1 cellular context compared by ENCODE assay signal in genomic region chr4:76233534-76233933, GRCh38.
TF ChIP-seq lines count a peak whose summit lies in the region.

No MANE protein-coding gene starts in this region.

TF ChIP-seq in K562, 482 proteins besides CTCF, POLR2A, EP300 and RAD21 (continued from another document):
- TF ChIP-seq CHD4 (IDR thresholded peaks at IDR 0.05; ENCODE audit: insufficient read depth, insufficient replicate concordance, low read depth, low read length, poor library complexity, severe bottlenecking) (no peak), ATF1 (CRISPR knock-in tag; IDR thresholded peaks at IDR 0.05) (no peak), ATF1 (tag; IDR thresholded peaks at IDR 0.05) (no peak), NR1H2 (CRISPR knock-in tag; IDR thresholded peaks at IDR 0.05) (no peak), ELF2 (CRISPR knock-in tag; IDR thresholded peaks at IDR 0.05) (no peak), TCF3 (CRISPR knock-in tag; IDR thresholded peaks at IDR 0.05) (peak; percentile 71), POLR2G (IDR thresholded peaks at IDR 0.05; ENCODE audit: low read depth, low read length) (no peak), GTF2A2 (tag; IDR thresholded peaks at IDR 0.05) (no peak), TAL1 (IDR thresholded peaks at IDR 0.05) (peak; percentile 75; the same call in 1 of the 2 replicates), PCBP1 (IDR thresholded peaks at IDR 0.05; ENCODE audit: low read depth, low read length, poor library complexity, severe bottlenecking) (no peak), RBM25 (IDR thresholded peaks at IDR 0.05; ENCODE audit: low read depth, low read length, severe bottlenecking) (no peak), ATF2 (CRISPR knock-in tag; IDR thresholded peaks at IDR 0.05) (no peak), ZNF766 (CRISPR knock-in tag; conservative IDR thresholded peaks at IDR 0.05) (0 out of 2 replicates have a peak, but pooled peaks have one; percentile 39), HDAC1 (IDR thresholded peaks at IDR 0.05) (no peak), ZNF212 (CRISPR knock-in tag; IDR thresholded peaks at IDR 0.05) (no peak), ZNF518B (CRISPR knock-in tag; IDR thresholded peaks at IDR 0.05) (no peak), L3MBTL2 (IDR thresholded peaks at IDR 0.05) (no peak), PRPF4 (IDR thresholded peaks at IDR 0.05; ENCODE audit: insufficient read depth, low read depth, low read length, poor library complexity, severe bottlenecking) (no peak), SPI1 (IDR thresholded peaks at IDR 0.05; ENCODE audit: borderline replicate concordance, low read depth, low read length) (no peak), SP1 (CRISPR knock-in tag; IDR thresholded peaks at IDR 0.05) (no peak), XRCC3 (IDR thresholded peaks at IDR 0.05) (no peak), FOXM1 (IDR thresholded peaks at IDR 0.05; ENCODE audit: low read depth) (0 out of 2 replicates have a peak, but pooled peaks have one; percentile 34), FOXM1 (CRISPR knock-in tag; IDR thresholded peaks at IDR 0.05; ENCODE audit: low read depth) (no peak), KDM1A (IDR thresholded peaks at IDR 0.05) (peak; percentile 41 to 44; a peak in 2 of 4 replicates), CREB1 (IDR thresholded peaks at IDR 0.05) (no peak), CREB1 (CRISPR knock-in tag; IDR thresholded peaks at IDR 0.05) (no peak), CREB3L1 (IDR thresholded peaks at IDR 0.05; ENCODE audit: borderline replicate concordance, low read depth) (0 out of 2 replicates have a peak, but pooled peaks have one; percentile 3), DPF2 (IDR thresholded peaks at IDR 0.05) (peak; percentile 49; the same call in 1 of the 2 replicates), POLR2H (tag; IDR thresholded peaks at IDR 0.05; ENCODE audit: low read depth) (no peak), ARID1B (IDR thresholded peaks at IDR 0.05) (peak; percentile 73), CCNT2 (IDR thresholded peaks at IDR 0.05; ENCODE audit: borderline replicate concordance, extremely low read depth, insufficient read length, low read depth, low read length) (no peak), ZNF444 (CRISPR knock-in tag; IDR thresholded peaks at IDR 0.05) (no peak), TEAD4 (IDR thresholded peaks at IDR 0.05; ENCODE audit: low read length) (peak; percentile 64; the same call in 1 of the 2 replicates), TEAD4 (CRISPR knock-in tag; IDR thresholded peaks at IDR 0.05; ENCODE audit: borderline replicate concordance) (no peak), OTX1 (CRISPR knock-in tag; IDR thresholded peaks at IDR 0.05) (no peak), SRSF3 (IDR thresholded peaks at IDR 0.05; ENCODE audit: insufficient read depth, low read length) (no peak), AFF1 (IDR thresholded peaks at IDR 0.05; ENCODE audit: low read depth in 1 of 2, partially characterized antibody in 2 of 2) (peak in 1 of 2 experiments; percentile 23), NFIC (IDR thresholded peaks at IDR 0.05) (peak; percentile 48), NFYB (IDR thresholded peaks at IDR 0.05; ENCODE audit: extremely low read depth, insufficient read length) (no peak), NCOR1 (IDR thresholded peaks at IDR 0.05) (peak; percentile 80), MYNN (IDR thresholded peaks at IDR 0.05) (no peak), MYNN (CRISPR knock-in tag; IDR thresholded peaks at IDR 0.05) (no peak)
- TF ChIP-seq, protein P1, sequence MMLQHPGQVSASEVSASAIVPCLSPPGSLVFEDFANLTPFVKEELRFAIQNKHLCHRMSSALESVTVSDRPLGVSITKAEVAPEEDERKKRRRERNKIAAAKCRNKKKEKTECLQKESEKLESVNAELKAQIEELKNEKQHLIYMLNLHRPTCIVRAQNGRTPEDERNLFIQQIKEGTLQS (IDR thresholded peaks at IDR 0.05), result no peak
- TF ChIP-seq, protein P1 (CRISPR knock-in tag; conservative IDR thresholded peaks at IDR 0.05), result no peak
- TF ChIP-seq, protein P2, sequence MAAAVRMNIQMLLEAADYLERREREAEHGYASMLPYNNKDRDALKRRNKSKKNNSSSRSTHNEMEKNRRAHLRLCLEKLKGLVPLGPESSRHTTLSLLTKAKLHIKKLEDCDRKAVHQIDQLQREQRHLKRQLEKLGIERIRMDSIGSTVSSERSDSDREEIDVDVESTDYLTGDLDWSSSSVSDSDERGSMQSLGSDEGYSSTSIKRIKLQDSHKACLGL (CRISPR knock-in tag; IDR thresholded peaks at IDR 0.05; ENCODE audit: borderline replicate concordance, poor library complexity, severe bottlenecking), result no peak
TF ChIP-seq in K562: peak in this region for 21.
